ENCODE assay signal across 8 cellular contexts in the genomic region with DNA sequence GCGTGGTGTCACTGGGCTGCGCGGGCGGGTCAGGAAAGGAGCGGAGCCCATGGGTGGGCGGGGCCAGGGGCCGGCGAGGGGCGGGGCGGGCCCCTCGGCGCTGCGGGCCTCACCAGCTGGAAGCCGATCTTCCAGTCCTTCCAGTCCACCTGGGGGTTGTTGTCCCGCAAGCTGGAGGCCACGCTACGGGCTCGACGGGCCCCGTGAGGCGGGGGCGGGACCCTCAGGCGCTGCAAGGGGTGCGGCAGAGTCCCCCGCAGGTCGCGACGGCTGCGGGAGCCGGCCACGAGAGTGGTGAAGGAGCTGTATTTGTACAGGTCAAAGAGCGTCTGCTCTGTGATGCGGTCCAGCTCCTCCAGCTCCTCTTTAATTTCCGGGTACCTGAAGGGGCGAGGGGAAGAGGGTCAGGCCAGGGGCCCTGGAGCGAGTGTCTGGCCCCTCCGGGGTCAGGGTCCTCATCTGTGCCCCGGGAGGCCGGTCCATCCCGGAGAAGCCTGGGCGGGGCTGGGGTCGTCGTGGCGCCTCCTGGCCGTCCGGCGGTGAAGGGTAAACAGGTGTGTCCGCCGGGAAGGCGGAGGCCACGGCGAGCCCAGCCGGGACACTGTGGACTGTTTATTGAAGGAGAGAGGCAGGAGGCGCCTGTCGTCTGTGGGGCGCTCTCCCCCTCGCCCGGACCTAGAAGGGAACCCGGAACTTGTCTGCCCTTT. TPM values are rescaled to one million over a fixed set of nuclear protein-coding genes. Genes with fewer than 3 reads are reported as not detected.
DNase-seq lines count a peak whose midpoint lies in the region; ATAC-seq and TF ChIP-seq lines count a peak whose summit lies in the region.

No MANE protein-coding gene starts in this region.

- ATAC-seq in natural killer cell (peak; percentile 86 to 92 (median 88)), HG03469 (IDR thresholded peaks at IDR 0.05; ENCODE audit: unreplicated experiment) (no peak)

- H3K9me3 Mint-ChIP-seq in activated T-cell treated with anti-CD3 and anti-CD28 coated beads, Interleukin-2, amount 50 U/mL, for 24 hours, result no peaks in the 10 kb centered on the region
- no peaks in the 10 kb centered on the region for H3K9me3 Mint-ChIP-seq in natural killer cell

- H3K4me1 ChIP-seq in esophagus (ENCODE audit: control insufficient read depth in 2 of 2, insufficient read depth in 2 of 2, low read length in 1 of 2), result peaks cover 0 to 6% of the 10 kb centered on the region in 2 donors

- H3K36me3 ChIP-seq in esophagus (ENCODE audit: control insufficient read depth in 2 of 2, insufficient read depth in 2 of 2, low read length in 1 of 2), result peaks cover 0 to 12% of the 10 kb centered on the region in 2 donors

- H3K27me3 ChIP-seq in esophagus (ENCODE audit: control insufficient read depth in 1 of 2, insufficient read depth in 2 of 2, low read length in 2 of 2), result no peaks in the 10 kb centered on the region

- intact Hi-C loops in natural killer cell (cut with micrococcal nuclease), result no loop called here

- peak overlapping the region; percentile 75 for H3K27ac Mint-ChIP-seq in activated T-cell treated with anti-CD3 and anti-CD28 coated beads, Interleukin-2, amount 50 U/mL, for 24 hours
- peak overlapping the region; percentile 73 to 82 for H3K27ac Mint-ChIP-seq in natural killer cell

- H3K36me3 Mint-ChIP-seq in activated T-cell treated with anti-CD3 and anti-CD28 coated beads, Interleukin-2, amount 50 U/mL, for 24 hours (ENCODE audit: low read depth), result no peaks in the 10 kb centered on the region
- H3K36me3 Mint-ChIP-seq in natural killer cell, result no peaks in the 10 kb centered on the region

- no peak for TF ChIP-seq CTCF in natural killer cell (IDR thresholded peaks at IDR 0.05)

- H3K27me3 Mint-ChIP-seq in activated T-cell treated with anti-CD3 and anti-CD28 coated beads, Interleukin-2, amount 50 U/mL, for 24 hours, result no peaks in the 10 kb centered on the region
- H3K27me3 Mint-ChIP-seq in natural killer cell (ENCODE audit: low read depth in 2 of 2), result no peaks in the 10 kb centered on the region

- H3K27ac ChIP-seq in esophagus (ENCODE audit: low read depth in 2 of 2, low read length in 1 of 2) (peak overlapping the region; percentile 97 to 98), substantia nigra (ENCODE audit: low read depth, low read length, poor library complexity, severe bottlenecking) (peak overlapping the region; percentile 66)

- 0 to 4% methylated on average over 52 to 59 of the region's 59 CpGs for WGBS in esophagus, 2 donors

- peak; percentile 65 for DNase-seq in EH (ENCODE audit: low read depth)
- DNase-seq in NCI-H82 treated with DMSO at 0.1 percent for 48 hours (lab: John Stamatoyannopoulos, UW; ENCODE audit: unreplicated experiment), result peak; percentile 30
- DNase-seq in activated T-cell treated with anti-CD3 and anti-CD28 coated beads, Interleukin-2, amount 50 U/mL, for 24 hours, result peak; percentile 83
- DNase-seq in natural killer cell, result peak; percentile 47
- peak in 21 of 49 donors; percentile 15 to 60 (median 32) for DNase-seq in substantia nigra (lab: John Stamatoyannopoulos, UW)
- DNase-seq in NCI-H2081 (lab: John Stamatoyannopoulos, UW), result no peak

- H3K9me3 ChIP-seq in esophagus (ENCODE audit: control insufficient read depth in 2 of 2, insufficient read depth in 1 of 2, low read depth in 1 of 2, low read length in 1 of 2), result no peaks in the 10 kb centered on the region

- peak overlapping the region; percentile 75 for H3K4me3 Mint-ChIP-seq in activated T-cell treated with anti-CD3 and anti-CD28 coated beads, Interleukin-2, amount 50 U/mL, for 24 hours
- H3K4me3 Mint-ChIP-seq in natural killer cell, result peak overlapping the region; percentile 81

- H3K4me3 ChIP-seq in esophagus (ENCODE audit: low read depth in 1 of 2, low read length in 2 of 2), result peak overlapping the region; percentile 61 to 62

- peaks cover 41% of the 10 kb centered on the region for H3K4me1 Mint-ChIP-seq in activated T-cell treated with anti-CD3 and anti-CD28 coated beads, Interleukin-2, amount 50 U/mL, for 24 hours (ENCODE audit: low read depth)
- peaks cover 20 to 34% of the 10 kb centered on the region in 2 donors for H3K4me1 Mint-ChIP-seq in natural killer cell

RNA-seq across cellular contexts. Expression of gene SCNN1A, which starts 11.9 kb away (rescaled TPM):
- 100 to 1,000 TPM in 1 of 2 donors, 10 to 100 TPM in 1; 98.7 to 126 TPM for polyA plus RNA-seq in esophagus
- total RNA-seq in natural killer cell, result 1 to 10 TPM; 1.5 to 3.0 (median 1.5) TPM

RNA-seq across cellular contexts. Expression of gene LTBR, which starts 20.5 kb away (rescaled TPM):
- 10 to 100 TPM; 81.3 to 97.9 TPM for polyA plus RNA-seq in esophagus
- 1 to 10 TPM; 3.7 to 5.8 (median 4.4) TPM for total RNA-seq in natural killer cell

RNA-seq across cellular contexts. Expression of gene TNFRSF1A, which starts 21.6 kb away (rescaled TPM):
- polyA plus RNA-seq in esophagus, result 10 to 100 TPM; 41.7 to 71.4 TPM
- total RNA-seq in natural killer cell, result 100 to 1,000 TPM in 1 of 3 donors, 10 to 100 TPM in 2; 75.7 to 116 (median 87.3) TPM

RNA-seq across cellular contexts. Expression of gene PLEKHG6, which starts 53.0 kb away (rescaled TPM):
- 10 to 100 TPM; 25.0 to 70.3 TPM for polyA plus RNA-seq in esophagus
- total RNA-seq in natural killer cell, result not detected

Comparison
In these comparisons a context has a peak if more than half of its experiments do, and no peak if none do; other contexts are left out.
1. DNase-seq: peak in EH (single experiment), NCI-H82 treated with DMSO at 0.1 percent for 48 hours (single experiment), activated T-cell treated with anti-CD3 and anti-CD28 coated beads, Interleukin-2, amount 50 U/mL, for 24 hours (single experiment) and natural killer cell (single experiment); none in NCI-H2081 (0 of 2).